Comparison of ENCODE assay signal across 8 cellular contexts in genomic region chr2:57516740-57517340, GRCh38.
DNase-seq lines count a peak whose midpoint lies in the region; ATAC-seq and TF ChIP-seq lines count a peak whose summit lies in the region.

No MANE protein-coding gene starts in this region.

- H4K20me1 ChIP-seq in mammary epithelial cell (ENCODE audit: insufficient read depth, low read length), result no peaks in the 10 kb centered on the region

- ATAC-seq in GM19372 (IDR thresholded peaks at IDR 0.05; ENCODE audit: low read depth, unreplicated experiment) (peak; percentile 89), HG03342 (IDR thresholded peaks at IDR 0.05; ENCODE audit: unreplicated experiment) (peak; percentile 90)

- no peak overlapping the region for H3K27ac ChIP-seq in mammary epithelial cell (ENCODE audit: insufficient read depth, low read depth, low read length)
- no peak overlapping the region for H3K27ac ChIP-seq in effector memory CD4-positive, alpha-beta T cell (ENCODE audit: insufficient read depth, low read length, poor library complexity, severe bottlenecking)

- no peak overlapping the region for H3K4me2 ChIP-seq in mammary epithelial cell (ENCODE audit: insufficient read depth, low read depth, low read length)

- no peaks in the 10 kb centered on the region for H3K9me3 ChIP-seq in mammary epithelial cell (replicated peaks; ENCODE audit: insufficient read depth, low read length)
- no peaks in the 10 kb centered on the region for H3K9me3 ChIP-seq in effector memory CD4-positive, alpha-beta T cell (ENCODE audit: control insufficient read depth, low read length)

- no peak overlapping the region for H2AFZ ChIP-seq in mammary epithelial cell (ENCODE audit: low read depth, low read length)

- intact Hi-C loops in mammary epithelial cell (cut with micrococcal nuclease), result loop anchor here (2.0 to 5.0 kb wide), 2 partner anchors 1332 to 1385 kb away; no protein-coding TSS in a partner anchor

- dilution Hi-C loops in mammary epithelial cell (cut with HindIII; ENCODE audit: low sequenced_read_pairs), result no loop called here

- no peak overlapping the region for H3K9ac ChIP-seq in mammary epithelial cell (ENCODE audit: insufficient read depth, low read length)

- DNase-seq in DMS114 treated with DMSO at 0.1 percent for 48 hours (lab: John Stamatoyannopoulos, UW; ENCODE audit: unreplicated experiment) (peak; percentile 68), NCI-H524 treated with DMSO at 0.1 percent for 48 hours (lab: John Stamatoyannopoulos, UW) (peak; percentile 20), mammary epithelial cell (peak; percentile 24), lung microvascular endothelial cell (ENCODE audit: low read depth in 2 of 2) (peak; percentile 55 to 60)
- no peak for DNase-seq in effector memory CD4-positive, alpha-beta T cell
- no peak for DNase-seq in activated CD4-positive, alpha-beta T cell treated with anti-CD3 and anti-CD28 coated beads, Interleukin-2, amount 50 U/mL, for 48 hours

- no peaks in the 10 kb centered on the region for H3K79me2 ChIP-seq in mammary epithelial cell (ENCODE audit: insufficient read depth, low read length)

- in situ Hi-C loops in mammary epithelial cell (cut with MboI; ENCODE audit: low sequenced_read_pairs in 2 of 2), result loop anchor here (25.0 kb wide), 1 partner anchor 1330 kb away; the partner anchor contains the start of gene CCDC85A (in 2 of the 2)

- no TSS peak for BruUV-seq in mammary epithelial cell (replicated peaks; lab: Mats Ljungman, UMichigan)

- H3K27me3 ChIP-seq in mammary epithelial cell (ENCODE audit: insufficient read depth, low read length), result no peaks in the 10 kb centered on the region
- H3K27me3 ChIP-seq in effector memory CD4-positive, alpha-beta T cell (replicated peaks; ENCODE audit: control insufficient read depth, insufficient read depth, low read length, poor library complexity, severe bottlenecking), result no peaks in the 10 kb centered on the region

- no peaks in the 10 kb centered on the region for H3K4me1 ChIP-seq in mammary epithelial cell (ENCODE audit: insufficient read depth, low read length)
- H3K4me1 ChIP-seq in effector memory CD4-positive, alpha-beta T cell (ENCODE audit: control insufficient read depth, insufficient read depth, low read length, poor library complexity, severe bottlenecking), result no peaks in the 10 kb centered on the region

- no peak overlapping the region for H3K4me3 ChIP-seq in mammary epithelial cell (replicated peaks in 1 of 3; ENCODE audit: insufficient read depth in 1 of 3, low read depth in 2 of 3, low read length in 3 of 3)
- H3K4me3 ChIP-seq in effector memory CD4-positive, alpha-beta T cell (ENCODE audit: insufficient read depth, low read depth, low read length, poor library complexity, severe bottlenecking), result no peak overlapping the region

- H3K36me3 ChIP-seq in mammary epithelial cell (ENCODE audit: insufficient read depth, low read length), result no peaks in the 10 kb centered on the region
- H3K36me3 ChIP-seq in effector memory CD4-positive, alpha-beta T cell (ENCODE audit: control insufficient read depth, insufficient read depth, low read length), result no peaks in the 10 kb centered on the region

- 4% methylated on average over 6 of the region's 6 CpGs for WGBS in mammary epithelial cell (ENCODE audit: low coverage, missing lambda C conversion rate)

- CTCF ChIA-PET in mammary epithelial cell (lab: Charles Lee; ENCODE audit: low non-redundant PET), result no interaction called here

- TF ChIP-seq CTCF in mammary epithelial cell (conservative IDR thresholded peaks at IDR 0.05 in 1 of 2, IDR thresholded peaks at IDR 0.05 in 1 of 2; ENCODE audit: extremely low read depth in 1 of 2, insufficient read depth in 1 of 2, low read depth in 1 of 2, low read length in 2 of 2), result peak; percentile 33 to 48

Comparison
In these comparisons a context has a peak if more than half of its experiments do, and no peak if none do; other contexts are left out.
1. DNase-seq: peak in DMS114 treated with DMSO at 0.1 percent for 48 hours (single experiment), NCI-H524 treated with DMSO at 0.1 percent for 48 hours (single experiment), mammary epithelial cell (single experiment) and lung microvascular endothelial cell (2 of 2); none in effector memory CD4-positive, alpha-beta T cell (0 of 3) and activated CD4-positive, alpha-beta T cell treated with anti-CD3 and anti-CD28 coated beads, Interleukin-2, amount 50 U/mL, for 48 hours (0 of 2).